In genomic region chr20:36988494-36988966, GRCh38 we compare ENCODE assay signal across 8 cellular contexts. TPM values are rescaled to one million over a fixed set of nuclear protein-coding genes. Genes with fewer than 3 reads are reported as not detected.
DNase-seq lines count a peak whose midpoint lies in the region; ATAC-seq, FAIRE-seq and TF ChIP-seq lines count a peak whose summit lies in the region.

No MANE protein-coding gene starts in this region.

- no peak for TF ChIP-seq POLR2A in GM12891 (IDR thresholded peaks at IDR 0.05; ENCODE audit: low read depth, low read length)

- TF ChIP-seq CTCF in left ventricle myocardium inferior (IDR thresholded peaks at IDR 0.05; ENCODE audit: borderline replicate concordance) = no peak

- POLR2A ChIA-PET in activated CD4-positive, alpha-beta memory T cell treated with anti-CD3 and anti-CD28 coated beads for 36 hours (lab: Charles Lee) = no interaction called here

- peak overlapping the region; percentile 26 for H3K27ac Mint-ChIP-seq in activated CD4-positive, alpha-beta memory T cell treated with anti-CD3 and anti-CD28 coated beads for 36 hours

- H3K27me3 Mint-ChIP-seq in activated CD4-positive, alpha-beta memory T cell treated with anti-CD3 and anti-CD28 coated beads for 36 hours = no peaks in the 10 kb centered on the region

- no peak overlapping the region for H3K4me3 ChIP-seq in left ventricle myocardium inferior

- H3K4me1 Mint-ChIP-seq in activated CD4-positive, alpha-beta memory T cell treated with anti-CD3 and anti-CD28 coated beads for 36 hours (ENCODE audit: low read depth) = peaks cover 20% of the 10 kb centered on the region

- intact Hi-C loops in activated CD4-positive, alpha-beta memory T cell treated with anti-CD3 and anti-CD28 coated beads for 36 hours (cut with micrococcal nuclease) = no loop called here
- intact Hi-C loops in left ventricle myocardium inferior (cut with micrococcal nuclease) = no loop called here

- H3K36me3 Mint-ChIP-seq in activated CD4-positive, alpha-beta memory T cell treated with anti-CD3 and anti-CD28 coated beads for 36 hours = peaks cover 14% of the 10 kb centered on the region

- H3K27me3 ChIP-seq in left ventricle myocardium inferior (ENCODE audit: low read depth) = no peaks in the 10 kb centered on the region

- no peak overlapping the region for H3K4me3 Mint-ChIP-seq in activated CD4-positive, alpha-beta memory T cell treated with anti-CD3 and anti-CD28 coated beads for 36 hours

- peaks cover 7% of the 10 kb centered on the region for H3K9me3 Mint-ChIP-seq in activated CD4-positive, alpha-beta memory T cell treated with anti-CD3 and anti-CD28 coated beads for 36 hours

- no peaks in the 10 kb centered on the region for H3K4me1 ChIP-seq in left ventricle myocardium inferior

- H3K9me3 ChIP-seq in left ventricle myocardium inferior (replicated peaks) = peaks cover 11% of the 10 kb centered on the region

- DNase-seq in CD1c-positive myeloid dendritic cell (ENCODE audit: extremely low spot score) (peak; percentile 57), GM12891 (ENCODE audit: insufficient read length, low spot score) (no peak), left ventricle myocardium inferior (no peak), Ammon's horn (ENCODE audit: low spot score) (no peak)
- DNase-seq in activated CD4-positive, alpha-beta memory T cell treated with anti-CD3 and anti-CD28 coated beads for 36 hours = peak; percentile 23
- no peak for DNase-seq in stimulated activated CD4-positive, alpha-beta T cell treated with anti-CD3 and anti-CD28 coated beads, Interleukin-2, amount 100 ng/mL, for 24 hours

- ATAC-seq in GM19035 (IDR thresholded peaks at IDR 0.05; ENCODE audit: unreplicated experiment) (no peak), HG02642 (IDR thresholded peaks at IDR 0.05; ENCODE audit: poor library complexity, unreplicated experiment) (no peak)

- no peaks in the 10 kb centered on the region for H3K36me3 ChIP-seq in left ventricle myocardium inferior

- FAIRE-seq in GM12891 (lab: Jason Lieb, UNC) = peak; percentile 60

- CTCF ChIA-PET in activated CD4-positive, alpha-beta memory T cell treated with anti-CD3 and anti-CD28 coated beads for 36 hours (lab: Charles Lee) = no interaction called here

- H3K27ac ChIP-seq in left ventricle myocardium inferior (replicated peaks) = peak overlapping the region; percentile 39

TF ChIP-seq in GM12891, 5 proteins besides CTCF, POLR2A, EP300 and RAD21:
- TF ChIP-seq PAX5 (IDR thresholded peaks at IDR 0.05; ENCODE audit: insufficient read depth, low read length, severe bottlenecking) = no peak
TF ChIP-seq in GM12891: peak in this region for 0.

RNA-seq across cellular contexts. Expression of gene SAMHD1, which starts 37.0 kb away (rescaled TPM):
- polyA plus RNA-seq in GM12891 (2012; ENCODE audit: low read depth, missing spikeins) = 7.7 TPM
- total RNA-seq in activated CD4-positive, alpha-beta memory T cell treated with anti-CD3 and anti-CD28 coated beads for 36 hours = 10 to 100 TPM; 50.4 to 57.7 TPM
- total RNA-seq in left ventricle myocardium inferior = 37.8 TPM

Comparison
In these comparisons a context has a peak if more than half of its experiments do, and no peak if none do; other contexts are left out.
1. DNase-seq: peak in CD1c-positive myeloid dendritic cell (single experiment) and activated CD4-positive, alpha-beta memory T cell treated with anti-CD3 and anti-CD28 coated beads for 36 hours (single experiment); none in GM12891 (single experiment), left ventricle myocardium inferior (single experiment), Ammon's horn (single experiment) and stimulated activated CD4-positive, alpha-beta T cell treated with anti-CD3 and anti-CD28 coated beads, Interleukin-2, amount 100 ng/mL, for 24 hours (0 of 2).